16 cellular contexts compared by ENCODE assay signal in genomic region chr2:160842286-160842685, GRCh38.
DNase-seq lines count a peak whose midpoint lies in the region; TF ChIP-seq lines count a peak whose summit lies in the region.
"Had no signal": no experiment of that assay in that cellular context is flagged by ENCODE, and none has a peak within 500 bp of the region (broad histone marks: within the 10 kb centered on the region; RNA-seq: fewer than 3 reads in every experiment).

No MANE protein-coding gene starts in this region.

- no peaks in the 10 kb centered on the region for H3K9me3 ChIP-seq in WERI-Rb-1 (ENCODE audit: severe bottlenecking)
- H3K9me3 ChIP-seq in stomach = peaks cover 0 to 22% (median 15%) of the 10 kb centered on the region in 4 donors

- no peak overlapping the region for H3K4me2 ChIP-seq in mesendoderm (ENCODE audit: low read length)

- intact Hi-C loops in stomach (cut with DNase I; ENCODE audit: low total_unique reads) = no loop called here

- H3K27ac ChIP-seq in WERI-Rb-1 = no peak overlapping the region
- H3K27ac ChIP-seq in mesendoderm (ENCODE audit: low read depth, low read length) = no peak overlapping the region
- no peak overlapping the region for H3K27ac ChIP-seq in stomach

- no peak overlapping the region for H2AK5ac ChIP-seq in mesendoderm (ENCODE audit: low read length)

- TF ChIP-seq CTCF in WERI-Rb-1 (IDR thresholded peaks at IDR 0.05; ENCODE audit: low read depth, low read length) (no peak), stomach (IDR thresholded peaks at IDR 0.05) (no peak)

- H3K4ac ChIP-seq in mesendoderm (ENCODE audit: low read depth, low read length) = no peak overlapping the region

- H3K56ac ChIP-seq in mesendoderm (ENCODE audit: low read length) = no peak overlapping the region

- H3K23ac ChIP-seq in mesendoderm (ENCODE audit: low read length) = no peak overlapping the region

- H4K8ac ChIP-seq in mesendoderm (ENCODE audit: low read depth, low read length) = no peak overlapping the region

- H3K79me1 ChIP-seq in mesendoderm (ENCODE audit: low read length) = no peaks in the 10 kb centered on the region

- no peak overlapping the region for H2BK5ac ChIP-seq in mesendoderm (ENCODE audit: low read length)

- H3K36me3 ChIP-seq in WERI-Rb-1 (no peaks in the 10 kb centered on the region), mesendoderm (ENCODE audit: control insufficient read depth, insufficient read depth, low read length) (no peaks in the 10 kb centered on the region), stomach (no peaks in the 10 kb centered on the region)
- H3K36me3 ChIP-seq: MG63 had no signal

- H3K4me3 ChIP-seq in WERI-Rb-1 (ENCODE audit: low read depth, low read length) (no peak overlapping the region), mesendoderm (ENCODE audit: low read length) (no peak overlapping the region), stomach (no peak overlapping the region)
- H3K4me3 ChIP-seq: MG63 had no signal

- H3K79me2 ChIP-seq in mesendoderm (ENCODE audit: control insufficient read depth, insufficient read depth, low read length) = no peaks in the 10 kb centered on the region

- no peak for TF ChIP-seq EP300 in stomach (IDR thresholded peaks at IDR 0.05)

- no CpG with 5 or more reads among the region's 4 CpGs for WGBS in mesendoderm (ENCODE audit: extremely low coverage, insufficient coverage, low lambda C conversion rate)
- WGBS in stomach, 5 donors = 77 to 95% (median 92%) methylated on average over 4 of the region's 4 CpGs

- H2BK15ac ChIP-seq in mesendoderm (replicated peaks; ENCODE audit: low read depth) = no peak overlapping the region

- H3K18ac ChIP-seq in mesendoderm (ENCODE audit: low read length) = no peak overlapping the region

- no peak overlapping the region for H2BK120ac ChIP-seq in mesendoderm (ENCODE audit: low read depth, low read length)

- no peaks in the 10 kb centered on the region for H3K27me3 ChIP-seq in WERI-Rb-1 (ENCODE audit: insufficient read depth, low read depth, severe bottlenecking)
- H3K27me3 ChIP-seq in mesendoderm (ENCODE audit: insufficient read depth, low read length, poor library complexity) = no peaks in the 10 kb centered on the region
- no peaks in the 10 kb centered on the region for H3K27me3 ChIP-seq in stomach
- H3K27me3 ChIP-seq: MG63 had no signal

- no peak overlapping the region for H4K5ac ChIP-seq in mesendoderm (ENCODE audit: low read length)

- DNase-seq in ELF-1 (ENCODE audit: low read depth, low spot score) (peak; percentile 69), NCI-H524 treated with DMSO at 0.1 percent for 48 hours (lab: John Stamatoyannopoulos, UW) (peak; percentile 3), WERI-Rb-1 (peak; percentile 35), mesendoderm (peak; percentile 37), NCI-H345 (lab: John Stamatoyannopoulos, UW) (no peak), stomach (no peak), SKM-1 (lab: John Stamatoyannopoulos, UW; ENCODE audit: unreplicated experiment) (no peak)
- DNase-seq: C1 segment of cervical spinal cord; CD8-positive, alpha-beta memory T cell; DMS79 treated with DMSO at 0.1 percent for 48 hours; Karpas-422; MG63; NCI-H1048; NCI-H1436; NCI-H1930; NCI-H446 had no signal

- no peak overlapping the region for H3K9ac ChIP-seq in mesendoderm (ENCODE audit: low read length)

- TF ChIP-seq POLR2A in stomach (IDR thresholded peaks at IDR 0.05) = no peak

- H3K4me1 ChIP-seq in mesendoderm (ENCODE audit: control insufficient read depth, low read depth, low read length) (no peaks in the 10 kb centered on the region), stomach (peaks cover 0 to under 1% (median 0%) of the 10 kb centered on the region in 4 donors)

Comparison
In these comparisons a context has a peak if more than half of its experiments do, and no peak if none do; other contexts are left out.
1. DNase-seq: peak in ELF-1 (single experiment), NCI-H524 treated with DMSO at 0.1 percent for 48 hours (single experiment), WERI-Rb-1 (single experiment) and mesendoderm (single experiment); none in NCI-H345 (single experiment), stomach (single experiment) and SKM-1 (single experiment).